ENCODE assay signal across 16 cellular contexts in genomic region chr22:27135582-27135981, GRCh38.
DNase-seq lines count a peak whose midpoint lies in the region; ATAC-seq and TF ChIP-seq lines count a peak whose summit lies in the region.
"Had no signal": no experiment of that assay in that cellular context is flagged by ENCODE, and none has a peak within 500 bp of the region (broad histone marks: within the 10 kb centered on the region; RNA-seq: fewer than 3 reads in every experiment).

No MANE protein-coding gene starts in this region.

- H3K4me1 Mint-ChIP-seq in stimulated activated naive B cell treated with anti-CD40 and anti-IgM and Interleukin-4, amounts not matched to agents 10 μg/mL and 1 μg/mL and 100 μg/mL, for 72 hours = peaks cover 4 to 11% of the 10 kb centered on the region in 2 donors
- no peaks in the 10 kb centered on the region for H3K4me1 Mint-ChIP-seq in CD4-positive, alpha-beta T cell (ENCODE audit: low read depth)
- H3K4me1 Mint-ChIP-seq: activated T-helper 17 cell treated with anti-CD3 and anti-CD28 coated beads, Interleukin-2, amount 50 U/mL, for 72 hours had no signal

- H3K36me3 ChIP-seq in GM23248 (ENCODE audit: low read depth) (no peaks in the 10 kb centered on the region), RWPE2 (ENCODE audit: low read depth) (no peaks in the 10 kb centered on the region), skeletal muscle satellite cell (ENCODE audit: insufficient read depth, low read length) (no peaks in the 10 kb centered on the region)
- H3K36me3 ChIP-seq: breast epithelium, HAP-1, spleen, thoracic aorta had no signal

- no peak overlapping the region for H3K4me3 ChIP-seq in GM23248
- H3K4me3 ChIP-seq in RWPE2 (ENCODE audit: severe bottlenecking) = no peak overlapping the region
- no peak overlapping the region for H3K4me3 ChIP-seq in fibroblast of the aortic adventitia (ENCODE audit: low read depth, low read length)
- H3K4me3 ChIP-seq in skeletal muscle satellite cell (ENCODE audit: low read length) = peak overlapping the region; percentile 34
- H3K4me3 ChIP-seq: breast epithelium, HAP-1, spleen, thoracic aorta had no signal

- H4K20me1 ChIP-seq in GM23248 (ENCODE audit: insufficient read depth) = no peaks in the 10 kb centered on the region

- peaks cover 16 to 18% of the 10 kb centered on the region in 2 donors for H3K27me3 Mint-ChIP-seq in stimulated activated naive B cell treated with anti-CD40 and anti-IgM and Interleukin-4, amounts not matched to agents 10 μg/mL and 1 μg/mL and 100 μg/mL, for 72 hours
- peaks cover 32% of the 10 kb centered on the region for H3K27me3 Mint-ChIP-seq in CD4-positive, alpha-beta T cell

- no peaks in the 10 kb centered on the region for H3K79me2 ChIP-seq in GM23248 (ENCODE audit: insufficient read depth)

- in situ Hi-C loops in GM23248 (cut with MboI) = no loop called here

- H3K9me3 ChIP-seq in GM23248 (ENCODE audit: low read depth) = no peaks in the 10 kb centered on the region
- H3K9me3 ChIP-seq in RWPE2 (ENCODE audit: severe bottlenecking) = peaks cover 2% of the 10 kb centered on the region
- peaks cover 7% of the 10 kb centered on the region for H3K9me3 ChIP-seq in skeletal muscle satellite cell (replicated peaks; ENCODE audit: low read length)
- peaks cover 6% of the 10 kb centered on the region for H3K9me3 ChIP-seq in CD4-positive, alpha-beta T cell (ENCODE audit: control insufficient read depth, low read length)
- H3K9me3 ChIP-seq: HAP-1 had no signal

- no peak for TF ChIP-seq CTCF in RWPE2 (IDR thresholded peaks at IDR 0.05; ENCODE audit: poor library complexity, severe bottlenecking)
- TF ChIP-seq CTCF in fibroblast of the aortic adventitia (IDR thresholded peaks at IDR 0.05; ENCODE audit: insufficient read depth, low read length) = no peak
- TF ChIP-seq CTCF in CD4-positive, alpha-beta T cell (IDR thresholded peaks at IDR 0.05) = no peak

- 25 to 38% methylated on average over 3 of the region's 3 CpGs for WGBS in GM23248 (ENCODE audit: low coverage in 1 of 2, low lambda C conversion rate in 2 of 2, missing lambda C conversion rate in 2 of 2), 2 experiments

- H3K27ac ChIP-seq in GM23248 (peak overlapping the region; percentile 92), RWPE2 (ENCODE audit: poor library complexity, severe bottlenecking) (peak overlapping the region; percentile 90)
- no peak overlapping the region for H3K27ac ChIP-seq in CD4-positive, alpha-beta T cell (ENCODE audit: low read depth, low read length)
- H3K27ac ChIP-seq: breast epithelium, spleen, thoracic aorta had no signal

- H3K9ac ChIP-seq in GM23248 = peak overlapping the region; percentile 42
- H3K9ac ChIP-seq in skeletal muscle satellite cell (ENCODE audit: low read depth, low read length) = peak overlapping the region; percentile 65

- peak; percentile 64 for ATAC-seq in RWPE2 (ENCODE audit: low read depth)
- ATAC-seq in stimulated activated naive B cell treated with anti-CD40 and anti-IgM and Interleukin-4, amounts not matched to agents 10 μg/mL and 1 μg/mL and 100 μg/mL, for 72 hours (replicated peaks) = no peak
- ATAC-seq in CD4-positive, alpha-beta T cell (ENCODE audit: poor library complexity) = no peak
- ATAC-seq: activated T-helper 17 cell treated with anti-CD3 and anti-CD28 coated beads, Interleukin-2, amount 50 U/mL, for 72 hours; naive thymus-derived CD4-positive, alpha-beta T cell had no signal

- peaks cover 57% of the 10 kb centered on the region for H3F3A ChIP-seq in GM23248 (ENCODE audit: insufficient read depth)

- peaks cover 3 to 7% of the 10 kb centered on the region in 2 donors for H3K9me3 Mint-ChIP-seq in stimulated activated naive B cell treated with anti-CD40 and anti-IgM and Interleukin-4, amounts not matched to agents 10 μg/mL and 1 μg/mL and 100 μg/mL, for 72 hours
- H3K9me3 Mint-ChIP-seq in CD4-positive, alpha-beta T cell = no peaks in the 10 kb centered on the region

- H3K9me2 ChIP-seq in GM23248 (ENCODE audit: insufficient read depth) = no peaks in the 10 kb centered on the region

- no peak overlapping the region for H3K4me3 Mint-ChIP-seq in stimulated activated naive B cell treated with anti-CD40 and anti-IgM and Interleukin-4, amounts not matched to agents 10 μg/mL and 1 μg/mL and 100 μg/mL, for 72 hours
- no peak overlapping the region for H3K4me3 Mint-ChIP-seq in CD4-positive, alpha-beta T cell
- H3K4me3 Mint-ChIP-seq: activated CD4-positive, alpha-beta T cell treated with anti-CD3 and anti-CD28 coated beads, Interleukin-2, amount 10 ng/mL, durations not matched to agents 7 days and 5 days; activated T-helper 17 cell treated with anti-CD3 and anti-CD28 coated beads, Interleukin-2, amount 50 U/mL, for 72 hours; naive thymus-derived CD4-positive, alpha-beta T cell had no signal

- H3K27ac Mint-ChIP-seq in stimulated activated naive B cell treated with anti-CD40 and anti-IgM and Interleukin-4, amounts not matched to agents 10 μg/mL and 1 μg/mL and 100 μg/mL, for 72 hours = no peak overlapping the region
- no peak overlapping the region for H3K27ac Mint-ChIP-seq in CD4-positive, alpha-beta T cell
- H3K27ac Mint-ChIP-seq: activated CD4-positive, alpha-beta T cell treated with anti-CD3 and anti-CD28 coated beads, Interleukin-2, amount 10 ng/mL, durations not matched to agents 7 days and 5 days; activated T-helper 17 cell treated with anti-CD3 and anti-CD28 coated beads, Interleukin-2, amount 50 U/mL, for 72 hours; naive thymus-derived CD4-positive, alpha-beta T cell had no signal

- CTCF ChIA-PET in CD4-positive, alpha-beta T cell (lab: Charles Lee) = no interaction called here

- intact Hi-C loops in CD4-positive, alpha-beta T cell (cut with DNase I, micrococcal nuclease) = no loop called here

- H3K4me2 ChIP-seq in GM23248 (ENCODE audit: unreplicated experiment) (peak overlapping the region; percentile 47), skeletal muscle satellite cell (ENCODE audit: low read length) (peak overlapping the region; percentile 42)

- H2AFZ ChIP-seq in GM23248 = no peak overlapping the region

- H3K4me1 ChIP-seq in GM23248 (ENCODE audit: insufficient read depth) = peaks cover 46% of the 10 kb centered on the region
- peaks cover 38% of the 10 kb centered on the region for H3K4me1 ChIP-seq in RWPE2 (ENCODE audit: insufficient read depth, poor library complexity, severe bottlenecking)
- H3K4me1 ChIP-seq in skeletal muscle satellite cell (ENCODE audit: control insufficient read depth, insufficient read depth, low read length) = peaks cover 50% of the 10 kb centered on the region
- H3K4me1 ChIP-seq: breast epithelium, HAP-1 had no signal

- H3K27me3 ChIP-seq in GM23248 (replicated peaks; ENCODE audit: insufficient read depth) (no peaks in the 10 kb centered on the region), RWPE2 (ENCODE audit: insufficient read depth, poor library complexity, severe bottlenecking) (no peaks in the 10 kb centered on the region), skeletal muscle satellite cell (ENCODE audit: control insufficient read depth, insufficient read depth, low read length) (no peaks in the 10 kb centered on the region)
- no peaks in the 10 kb centered on the region for H3K27me3 ChIP-seq in CD4-positive, alpha-beta T cell (ENCODE audit: control insufficient read depth, insufficient read depth, low read length)

- H3K36me3 Mint-ChIP-seq in stimulated activated naive B cell treated with anti-CD40 and anti-IgM and Interleukin-4, amounts not matched to agents 10 μg/mL and 1 μg/mL and 100 μg/mL, for 72 hours = no peaks in the 10 kb centered on the region
- H3K36me3 Mint-ChIP-seq in CD4-positive, alpha-beta T cell (ENCODE audit: low read depth) = no peaks in the 10 kb centered on the region
- H3K36me3 Mint-ChIP-seq: naive thymus-derived CD4-positive, alpha-beta T cell had no signal

- DNase-seq in GM23248 (peak; percentile 72), RWPE2 (ENCODE audit: low spot score) (no peak), fibroblast of the aortic adventitia (ENCODE audit: low read depth) (peak; percentile 88), nucleus accumbens (lab: John Stamatoyannopoulos, UW) (no peak)
- DNase-seq in stimulated activated naive B cell treated with anti-CD40 and anti-IgM and Interleukin-4, amounts not matched to agents 10 μg/mL and 1 μg/mL and 100 μg/mL, for 72 hours = no peak
- no peak for DNase-seq in CD4-positive, alpha-beta T cell
- DNase-seq: activated CD4-positive, alpha-beta T cell treated with anti-CD3 and anti-CD28 coated beads, Interleukin-2, amount 10 ng/mL, durations not matched to agents 7 days and 5 days; erythroblast; naive thymus-derived CD4-positive, alpha-beta T cell; NCI-H2029 treated with DMSO at 0.1 percent for 48 hours; spleen had no signal

- POLR2A ChIA-PET in CD4-positive, alpha-beta T cell (lab: Charles Lee) = no interaction called here

Comparison
In these comparisons a context has a peak if more than half of its experiments do, and no peak if none do; other contexts are left out.
1. DNase-seq: peak in GM23248 (single experiment) and fibroblast of the aortic adventitia (single experiment); none in RWPE2 (single experiment), stimulated activated naive B cell treated with anti-CD40 and anti-IgM and Interleukin-4, amounts not matched to agents 10 μg/mL and 1 μg/mL and 100 μg/mL, for 72 hours (single experiment), nucleus accumbens (0 of 56) and CD4-positive, alpha-beta T cell (0 of 10).